In the genomic region with DNA sequence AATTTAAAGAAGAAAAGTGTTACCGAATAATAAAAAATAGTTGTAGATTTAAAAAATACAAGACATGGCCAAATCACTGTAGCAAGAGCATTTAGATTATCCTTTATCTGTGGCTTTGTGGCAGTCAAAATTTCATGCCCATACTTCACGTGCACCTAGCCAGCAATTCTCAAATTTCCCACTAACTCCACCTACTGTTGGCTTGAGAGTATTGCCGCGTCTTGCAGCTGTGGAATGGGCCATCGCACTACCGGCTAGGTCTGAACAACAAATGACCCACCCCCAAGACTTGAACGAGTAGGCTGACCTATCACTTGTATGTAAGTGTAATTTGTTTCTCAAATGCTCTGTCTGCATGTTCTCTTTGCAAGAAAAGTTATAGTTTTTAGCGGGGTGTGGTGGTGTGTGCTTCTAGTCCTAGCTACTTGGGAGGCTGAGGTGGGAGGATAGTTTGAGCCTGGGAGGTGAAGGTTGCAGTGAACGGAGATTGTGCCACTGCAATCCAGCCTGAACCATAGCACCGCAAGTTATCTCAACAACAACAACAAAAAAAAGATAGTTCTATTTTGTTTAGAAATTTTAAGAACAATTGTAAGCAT, we compare ENCODE assay signal across 8 cellular contexts. TPM values are rescaled to one million over a fixed set of nuclear protein-coding genes. Genes with fewer than 3 reads are reported as not detected.
A peak's percentile ranks its signal among the peaks of the same experiment; 100 is the strongest.
DNase-seq lines count a peak whose midpoint lies in the region; ATAC-seq and TF ChIP-seq lines count a peak whose summit lies in the region.

No MANE protein-coding gene starts in this region.

- H3K9ac ChIP-seq in SK-N-MC (ENCODE audit: insufficient read length), result no peak overlapping the region

- peak; percentile 65 for TF ChIP-seq CTCF in fibroblast of pulmonary artery (IDR thresholded peaks at IDR 0.05; ENCODE audit: low read length, missing control alignments)

- H3K27ac Mint-ChIP-seq in activated T-cell treated with anti-CD3 and anti-CD28 coated beads, Interleukin-2, amount 50 U/mL, for 72 hours, result no peak overlapping the region
- H3K27ac Mint-ChIP-seq in activated T-cell treated with anti-CD3 and anti-CD28 coated beads, Interleukin-2, amount 50 U/mL, for 24 hours, result no peak overlapping the region

- H3K9me3 ChIP-seq in SK-N-MC (ENCODE audit: low read depth, low read length), result no peaks in the 10 kb centered on the region

- H3K4me3 ChIP-seq in SK-N-MC (no peak overlapping the region), fibroblast of pulmonary artery (replicated peaks; ENCODE audit: low read depth, low read length) (no peak overlapping the region)

- no peaks in the 10 kb centered on the region for H3K9me3 Mint-ChIP-seq in activated T-cell treated with anti-CD3 and anti-CD28 coated beads, Interleukin-2, amount 50 U/mL, for 72 hours
- H3K9me3 Mint-ChIP-seq in activated T-cell treated with anti-CD3 and anti-CD28 coated beads, Interleukin-2, amount 50 U/mL, for 24 hours, result no peaks in the 10 kb centered on the region

- peak; percentile 18 to 24 for DNase-seq in activated T-cell treated with anti-CD3 and anti-CD28 coated beads, Interleukin-2, amount 50 U/mL, for 72 hours
- DNase-seq in activated T-cell treated with anti-CD3 and anti-CD28 coated beads, Interleukin-2, amount 50 U/mL, for 24 hours, result no peak
- DNase-seq in HT1080 (ENCODE audit: low read depth) (peak; percentile 39), SK-N-MC (ENCODE audit: low read depth, low spot score) (peak; percentile 6), fibroblast of pulmonary artery (ENCODE audit: low read depth) (peak; percentile 42), GM19238 (ENCODE audit: insufficient read length, low spot score) (no peak)
- peak; percentile 7 for DNase-seq in stimulated activated CD4-positive, alpha-beta T cell treated with anti-CD3 and anti-CD28 coated beads, Interleukin-1b, Interleukin-23, amount 100 ng/mL, for 48 hours
- no peak for DNase-seq in activated CD8-positive, alpha-beta memory T cell treated with anti-CD3 and anti-CD28 coated beads, Interleukin-2, amount 50 U/mL, for 48 hours

- no peak overlapping the region for H3K27ac ChIP-seq in SK-N-MC

- no peaks in the 10 kb centered on the region for H3K36me3 Mint-ChIP-seq in activated T-cell treated with anti-CD3 and anti-CD28 coated beads, Interleukin-2, amount 50 U/mL, for 72 hours (ENCODE audit: insufficient read depth in 2 of 2)
- H3K36me3 Mint-ChIP-seq in activated T-cell treated with anti-CD3 and anti-CD28 coated beads, Interleukin-2, amount 50 U/mL, for 24 hours (ENCODE audit: low read depth), result no peaks in the 10 kb centered on the region

- H3K4me3 Mint-ChIP-seq in activated T-cell treated with anti-CD3 and anti-CD28 coated beads, Interleukin-2, amount 50 U/mL, for 72 hours, result no peak overlapping the region
- H3K4me3 Mint-ChIP-seq in activated T-cell treated with anti-CD3 and anti-CD28 coated beads, Interleukin-2, amount 50 U/mL, for 24 hours, result no peak overlapping the region

- no peak for ATAC-seq in activated T-cell treated with anti-CD3 and anti-CD28 coated beads, Interleukin-2, amount 50 U/mL, for 72 hours (replicated peaks in 1 of 2)

- H3K36me3 ChIP-seq in SK-N-MC (ENCODE audit: insufficient read depth, low read length), result no peaks in the 10 kb centered on the region

- H3K4me1 Mint-ChIP-seq in activated T-cell treated with anti-CD3 and anti-CD28 coated beads, Interleukin-2, amount 50 U/mL, for 72 hours (ENCODE audit: low read depth), result no peaks in the 10 kb centered on the region
- no peaks in the 10 kb centered on the region for H3K4me1 Mint-ChIP-seq in activated T-cell treated with anti-CD3 and anti-CD28 coated beads, Interleukin-2, amount 50 U/mL, for 24 hours (ENCODE audit: low read depth)

- H3K27me3 Mint-ChIP-seq in activated T-cell treated with anti-CD3 and anti-CD28 coated beads, Interleukin-2, amount 50 U/mL, for 72 hours (ENCODE audit: low read depth), result no peaks in the 10 kb centered on the region
- peaks cover 12% of the 10 kb centered on the region for H3K27me3 Mint-ChIP-seq in activated T-cell treated with anti-CD3 and anti-CD28 coated beads, Interleukin-2, amount 50 U/mL, for 24 hours

RNA-seq across cellular contexts. Expression of gene KRTAP13-4, which starts 4.1 kb away (rescaled TPM):
- not detected for total RNA-seq in activated T-cell treated with anti-CD3 and anti-CD28 coated beads, Interleukin-2, amount 50 U/mL, for 72 hours
- total RNA-seq in HT1080 (2014; rRNA removed; shearing (Covaris generic)), result not detected in 2 replicates
- not detected in 2 replicates for polyA plus RNA-seq in HT1080 (2015; cell fraction: cytosol; rRNA removed)
- not detected in 2 replicates for polyA plus RNA-seq in HT1080 (2015; cell fraction: nucleus; rRNA removed)

RNA-seq across cellular contexts. Expression of gene KRTAP15-1, which starts 5.9 kb away (rescaled TPM):
- total RNA-seq in activated T-cell treated with anti-CD3 and anti-CD28 coated beads, Interleukin-2, amount 50 U/mL, for 72 hours, result not detected
- not detected in 2 replicates for total RNA-seq in HT1080 (2014; rRNA removed; shearing (Covaris generic))
- not detected in 2 replicates for polyA plus RNA-seq in HT1080 (2015; cell fraction: cytosol; rRNA removed)
- polyA plus RNA-seq in HT1080 (2015; cell fraction: nucleus; rRNA removed), result not detected in 2 replicates

RNA-seq across cellular contexts. Expression of gene KRTAP13-3, which starts 8.4 kb away (rescaled TPM):
- not detected for total RNA-seq in activated T-cell treated with anti-CD3 and anti-CD28 coated beads, Interleukin-2, amount 50 U/mL, for 72 hours
- total RNA-seq in HT1080 (2014; rRNA removed; shearing (Covaris generic)), result not detected in 2 replicates
- not detected in 2 replicates for polyA plus RNA-seq in HT1080 (2015; cell fraction: cytosol; rRNA removed)
- polyA plus RNA-seq in HT1080 (2015; cell fraction: nucleus; rRNA removed), result not detected in 2 replicates

RNA-seq across cellular contexts. Expression of gene KRTAP13-1, which starts 38.3 kb away (rescaled TPM):
- total RNA-seq in activated T-cell treated with anti-CD3 and anti-CD28 coated beads, Interleukin-2, amount 50 U/mL, for 72 hours, result not detected
- total RNA-seq in HT1080 (2014; rRNA removed; shearing (Covaris generic)), result not detected in 2 replicates
- polyA plus RNA-seq in HT1080 (2015; cell fraction: cytosol; rRNA removed), result not detected in 2 replicates
- not detected in 2 replicates for polyA plus RNA-seq in HT1080 (2015; cell fraction: nucleus; rRNA removed)

RNA-seq across cellular contexts. Expression of gene KRTAP19-1, which starts 46.0 kb away (rescaled TPM):
- not detected for total RNA-seq in activated T-cell treated with anti-CD3 and anti-CD28 coated beads, Interleukin-2, amount 50 U/mL, for 72 hours
- not detected in 2 replicates for total RNA-seq in HT1080 (2014; rRNA removed; shearing (Covaris generic))
- polyA plus RNA-seq in HT1080 (2015; cell fraction: cytosol; rRNA removed), result not detected in 2 replicates
- polyA plus RNA-seq in HT1080 (2015; cell fraction: nucleus; rRNA removed), result not detected in 2 replicates

Comparison
In these comparisons a context has a peak if more than half of its experiments do, and no peak if none do; other contexts are left out.
1. DNase-seq: peak in activated T-cell treated with anti-CD3 and anti-CD28 coated beads, Interleukin-2, amount 50 U/mL, for 72 hours (2 of 2), HT1080 (single experiment), SK-N-MC (single experiment), fibroblast of pulmonary artery (single experiment) and stimulated activated CD4-positive, alpha-beta T cell treated with anti-CD3 and anti-CD28 coated beads, Interleukin-1b, Interleukin-23, amount 100 ng/mL, for 48 hours (single experiment); none in activated T-cell treated with anti-CD3 and anti-CD28 coated beads, Interleukin-2, amount 50 U/mL, for 24 hours (single experiment), activated CD8-positive, alpha-beta memory T cell treated with anti-CD3 and anti-CD28 coated beads, Interleukin-2, amount 50 U/mL, for 48 hours (single experiment) and GM19238 (single experiment).